20 cellular contexts compared by ENCODE assay signal in genomic region chr15:84659904-84660781, GRCh38. TPM values are rescaled to one million over a fixed set of nuclear protein-coding genes. Genes with fewer than 3 reads are reported as not detected.
DNase-seq lines count a peak whose midpoint lies in the region; ATAC-seq and TF ChIP-seq lines count a peak whose summit lies in the region.
"Had no signal": no experiment of that assay in that cellular context is flagged by ENCODE, and none has a peak within 500 bp of the region (broad histone marks: within the 10 kb centered on the region; RNA-seq: fewer than 3 reads in every experiment).

No MANE protein-coding gene starts in this region.

- peak overlapping the region; percentile 8 for H3K27ac Mint-ChIP-seq in activated naive CD8-positive, alpha-beta T cell
- H3K27ac Mint-ChIP-seq in activated naive CD8-positive, alpha-beta T cell treated with anti-CD3 and anti-CD28 coated beads for 36 hours: no peak overlapping the region
- H3K27ac Mint-ChIP-seq in chondrocyte (ENCODE audit: unreplicated experiment): peak overlapping the region; percentile 5
- no peak overlapping the region for H3K27ac Mint-ChIP-seq in stimulated activated memory B cell treated with anti-CD40 and anti-IgM and Interleukin-4, amounts not matched to agents 10 μg/mL and 1 μg/mL and 100 μg/mL, for 72 hours

- no peak overlapping the region for H3K4me3 ChIP-seq in MM.1S (ENCODE audit: low read length)
- H3K4me3 ChIP-seq in trophoblast cell (ENCODE audit: low read depth, low read length): no peak overlapping the region
- H3K4me3 ChIP-seq: gastroesophageal sphincter, GM12878, vagina had no signal

- no peaks in the 10 kb centered on the region for H3K9me2 ChIP-seq in MM.1S (replicated peaks; ENCODE audit: insufficient read depth, low read length)

- no peak for DNase-seq in activated naive CD8-positive, alpha-beta T cell treated with anti-CD3 and anti-CD28 coated beads for 36 hours
- DNase-seq in MM.1S (peak; percentile 73), chondrocyte (ENCODE audit: low spot score) (no peak), DMS53 (lab: John Stamatoyannopoulos, UW) (no peak), trophoblast cell (no peak)
- DNase-seq: activated CD4-positive, alpha-beta T cell treated with anti-CD3 and anti-CD28 coated beads for 4 hours; activated CD8-positive, alpha-beta memory T cell treated with anti-CD3 and anti-CD28 coated beads, Interleukin-2, amount 50 U/mL, for 48 hours; Calu3; dermis blood vessel endothelial cell; GDM1; left ventricle myocardium superior; NCI-H2171; stimulated activated CD4-positive, alpha-beta T cell treated with anti-CD3 and anti-CD28 coated beads, Interleukin-2, amount 100 ng/mL, for 24 hours had no signal

- H3K4ac ChIP-seq in trophoblast cell (ENCODE audit: low read depth, low read length): no peak overlapping the region

- H2AFZ ChIP-seq in MM.1S (ENCODE audit: low read length) (no peak overlapping the region), trophoblast cell (ENCODE audit: insufficient read depth, low read length, poor library complexity) (no peak overlapping the region)
- H2AFZ ChIP-seq: parathyroid adenoma had no signal

- no peaks in the 10 kb centered on the region for H3K36me3 Mint-ChIP-seq in activated naive CD8-positive, alpha-beta T cell
- H3K36me3 Mint-ChIP-seq in activated naive CD8-positive, alpha-beta T cell treated with anti-CD3 and anti-CD28 coated beads for 36 hours: no peaks in the 10 kb centered on the region
- peaks cover 5% of the 10 kb centered on the region for H3K36me3 Mint-ChIP-seq in chondrocyte (ENCODE audit: low read depth)
- H3K36me3 Mint-ChIP-seq in stimulated activated memory B cell treated with anti-CD40 and anti-IgM and Interleukin-4, amounts not matched to agents 10 μg/mL and 1 μg/mL and 100 μg/mL, for 72 hours: peaks cover 20% of the 10 kb centered on the region

- no peak overlapping the region for H2BK12ac ChIP-seq in trophoblast cell (ENCODE audit: low read length)

- no peak overlapping the region for H3K23ac ChIP-seq in trophoblast cell (ENCODE audit: low read length)

- H4K91ac ChIP-seq in trophoblast cell (ENCODE audit: low read depth, low read length): no peak overlapping the region

- H3K9ac ChIP-seq in MM.1S (ENCODE audit: low read length) (peak overlapping the region; percentile 17), trophoblast cell (ENCODE audit: low read length) (no peak overlapping the region)
- H3K9ac ChIP-seq: parathyroid adenoma had no signal

- H3K36me3 ChIP-seq in MM.1S (replicated peaks; ENCODE audit: insufficient read depth, low read length) (no peaks in the 10 kb centered on the region), trophoblast cell (ENCODE audit: control insufficient read depth in 1 of 2, insufficient read depth in 2 of 2, low read length in 2 of 2) (peaks cover 5% of the 10 kb centered on the region in 2 experiments)
- H3K36me3 ChIP-seq: vagina had no signal

- no peak overlapping the region for H3K14ac ChIP-seq in trophoblast cell (ENCODE audit: low read length)

- no peak overlapping the region for H4K8ac ChIP-seq in trophoblast cell (ENCODE audit: low read depth, low read length)

- H2AK5ac ChIP-seq in trophoblast cell (ENCODE audit: low read length): no peak overlapping the region

- H3K27ac ChIP-seq in MM.1S (ENCODE audit: low read length): peak overlapping the region; percentile 81
- H3K27ac ChIP-seq in trophoblast cell (ENCODE audit: low read depth, low read length): no peak overlapping the region
- H3K27ac ChIP-seq: parathyroid adenoma, vagina had no signal

- peak overlapping the region; percentile 12 for H3K4me3 Mint-ChIP-seq in activated naive CD8-positive, alpha-beta T cell
- H3K4me3 Mint-ChIP-seq in activated naive CD8-positive, alpha-beta T cell treated with anti-CD3 and anti-CD28 coated beads for 36 hours: no peak overlapping the region
- H3K4me3 Mint-ChIP-seq in chondrocyte (ENCODE audit: unreplicated experiment): no peak overlapping the region
- H3K4me3 Mint-ChIP-seq in stimulated activated memory B cell treated with anti-CD40 and anti-IgM and Interleukin-4, amounts not matched to agents 10 μg/mL and 1 μg/mL and 100 μg/mL, for 72 hours: peak overlapping the region; percentile 42

- H3K27me3 ChIP-seq in MM.1S (replicated peaks; ENCODE audit: insufficient read depth, low read length): no peaks in the 10 kb centered on the region
- H3K27me3 ChIP-seq in trophoblast cell (ENCODE audit: insufficient read depth, low read length): no peaks in the 10 kb centered on the region
- H3K27me3 ChIP-seq: gastroesophageal sphincter, vagina had no signal

- peaks cover 17% of the 10 kb centered on the region for H3K4me1 Mint-ChIP-seq in activated naive CD8-positive, alpha-beta T cell (ENCODE audit: low read depth)
- peaks cover 21% of the 10 kb centered on the region for H3K4me1 Mint-ChIP-seq in activated naive CD8-positive, alpha-beta T cell treated with anti-CD3 and anti-CD28 coated beads for 36 hours
- peaks cover 18% of the 10 kb centered on the region for H3K4me1 Mint-ChIP-seq in chondrocyte (ENCODE audit: low read depth)
- peaks cover 36% of the 10 kb centered on the region for H3K4me1 Mint-ChIP-seq in stimulated activated memory B cell treated with anti-CD40 and anti-IgM and Interleukin-4, amounts not matched to agents 10 μg/mL and 1 μg/mL and 100 μg/mL, for 72 hours

- H3K4me1 ChIP-seq in MM.1S (ENCODE audit: low read length) (peaks cover 29% of the 10 kb centered on the region), trophoblast cell (ENCODE audit: control insufficient read depth in 1 of 2, insufficient read depth in 2 of 2, low read length in 2 of 2) (peaks cover 0 to 3% of the 10 kb centered on the region in 2 experiments)
- H3K4me1 ChIP-seq: parathyroid adenoma had no signal

- no peaks in the 10 kb centered on the region for H3K27me3 Mint-ChIP-seq in activated naive CD8-positive, alpha-beta T cell
- no peaks in the 10 kb centered on the region for H3K27me3 Mint-ChIP-seq in activated naive CD8-positive, alpha-beta T cell treated with anti-CD3 and anti-CD28 coated beads for 36 hours
- no peaks in the 10 kb centered on the region for H3K27me3 Mint-ChIP-seq in chondrocyte (ENCODE audit: low read depth)
- H3K27me3 Mint-ChIP-seq in stimulated activated memory B cell treated with anti-CD40 and anti-IgM and Interleukin-4, amounts not matched to agents 10 μg/mL and 1 μg/mL and 100 μg/mL, for 72 hours: no peaks in the 10 kb centered on the region

- H3K9me3 ChIP-seq in MM.1S (replicated peaks; ENCODE audit: insufficient read depth, low read length) (no peaks in the 10 kb centered on the region), trophoblast cell (ENCODE audit: insufficient read depth, low read depth, low read length) (no peaks in the 10 kb centered on the region)
- H3K9me3 ChIP-seq: gastroesophageal sphincter, vagina had no signal

- H2BK5ac ChIP-seq in trophoblast cell (ENCODE audit: low read depth, low read length, poor library complexity): no peak overlapping the region

- peak overlapping the region; percentile 36 for H3K4me2 ChIP-seq in MM.1S (ENCODE audit: low read depth, low read length)
- H3K4me2 ChIP-seq in trophoblast cell (ENCODE audit: low read length): no peak overlapping the region

- H4K20me1 ChIP-seq in MM.1S (ENCODE audit: insufficient read depth, low read length): no peaks in the 10 kb centered on the region

- no peak overlapping the region for H4K12ac ChIP-seq in trophoblast cell (ENCODE audit: low read depth, low read length)

- H3K79me2 ChIP-seq in MM.1S (ENCODE audit: low read length): no peaks in the 10 kb centered on the region
- peaks cover 2% of the 10 kb centered on the region for H3K79me2 ChIP-seq in trophoblast cell (ENCODE audit: control insufficient read depth, insufficient read depth, low read length, poor library complexity)
- H3K79me2 ChIP-seq: parathyroid adenoma had no signal

- WGBS in trophoblast cell (ENCODE audit: extremely low coverage, insufficient coverage, insufficient read length): no CpG with 5 or more reads among the region's 4 CpGs

- TF ChIP-seq CTCF in MM.1S (IDR thresholded peaks at IDR 0.05; ENCODE audit: low read length) (no peak), chondrocyte (IDR thresholded peaks at IDR 0.05) (no peak)

- peaks cover 4% of the 10 kb centered on the region for H3K79me1 ChIP-seq in trophoblast cell (ENCODE audit: low read length)

- no peak overlapping the region for H3K18ac ChIP-seq in trophoblast cell (ENCODE audit: low read length)

- H3F3A ChIP-seq in MM.1S (ENCODE audit: insufficient read depth, low read length): peaks cover 35% of the 10 kb centered on the region

- H2BK120ac ChIP-seq in trophoblast cell (ENCODE audit: insufficient read depth, low read length, poor library complexity): no peak overlapping the region

- H3K9me3 Mint-ChIP-seq in activated naive CD8-positive, alpha-beta T cell (ENCODE audit: low read depth): no peaks in the 10 kb centered on the region
- H3K9me3 Mint-ChIP-seq in activated naive CD8-positive, alpha-beta T cell treated with anti-CD3 and anti-CD28 coated beads for 36 hours: no peaks in the 10 kb centered on the region
- no peaks in the 10 kb centered on the region for H3K9me3 Mint-ChIP-seq in chondrocyte (ENCODE audit: low read depth)
- H3K9me3 Mint-ChIP-seq in stimulated activated memory B cell treated with anti-CD40 and anti-IgM and Interleukin-4, amounts not matched to agents 10 μg/mL and 1 μg/mL and 100 μg/mL, for 72 hours: no peaks in the 10 kb centered on the region

- no peak for ATAC-seq in stimulated activated memory B cell treated with anti-CD40 and anti-IgM and Interleukin-4, amounts not matched to agents 10 μg/mL and 1 μg/mL and 100 μg/mL, for 72 hours
- ATAC-seq in esophagus mucosa: no peak
- ATAC-seq: gastroesophageal sphincter, GM12878, left ventricle myocardium superior had no signal

RNA-seq across cellular contexts. Expression of gene NMB, which starts 2.1 kb away (rescaled TPM):
- 1 to 10 TPM; 2.6 TPM for total RNA-seq in activated naive CD8-positive, alpha-beta T cell treated with anti-CD3 and anti-CD28 coated beads for 36 hours
- 5.7 to 8.5 TPM (median 7.8 TPM) in 3 replicates for total RNA-seq in chondrocyte
- polyA plus RNA-seq in trophoblast cell (2013): 9.5 and 10.1 TPM in 2 replicates
- total RNA-seq in esophagus mucosa: 12.8 TPM

RNA-seq across cellular contexts. Expression of gene WDR73, which starts 6.1 kb away (rescaled TPM):
- total RNA-seq in activated naive CD8-positive, alpha-beta T cell treated with anti-CD3 and anti-CD28 coated beads for 36 hours: 10 to 100 TPM; 22.1 to 26.3 TPM
- total RNA-seq in chondrocyte (13.6 to 21.9 TPM (median 17.0 TPM) in 3 replicates), esophagus mucosa (23.7 TPM)
- polyA plus RNA-seq in trophoblast cell (2013): 12.8 and 12.9 TPM in 2 replicates

RNA-seq across cellular contexts. Expression of gene SEC11A, which starts 55.8 kb away (rescaled TPM):
- total RNA-seq in activated naive CD8-positive, alpha-beta T cell treated with anti-CD3 and anti-CD28 coated beads for 36 hours: 10 to 100 TPM; 89.3 to 93.5 TPM
- total RNA-seq in chondrocyte (175 to 198 TPM (median 195 TPM) in 3 replicates), esophagus mucosa (65.4 TPM)
- polyA plus RNA-seq in trophoblast cell (2013): 316 and 319 TPM in 2 replicates

RNA-seq across cellular contexts. Expression of gene ZSCAN2, which starts 59.3 kb away (rescaled TPM):
- total RNA-seq in activated naive CD8-positive, alpha-beta T cell treated with anti-CD3 and anti-CD28 coated beads for 36 hours: 1 to 10 TPM; 5.9 to 7.6 TPM
- total RNA-seq in chondrocyte (8.8 to 11.9 TPM (median 10.5 TPM) in 3 replicates), esophagus mucosa (0.92 TPM)
- 10.0 and 10.5 TPM in 2 replicates for polyA plus RNA-seq in trophoblast cell (2013)

Comparison
In these comparisons a context has a peak if more than half of its experiments do, and no peak if none do; other contexts are left out.
1. H3K27ac Mint-ChIP-seq: peak in activated naive CD8-positive, alpha-beta T cell (single experiment) and chondrocyte (single experiment); none in activated naive CD8-positive, alpha-beta T cell treated with anti-CD3 and anti-CD28 coated beads for 36 hours (single experiment) and stimulated activated memory B cell treated with anti-CD40 and anti-IgM and Interleukin-4, amounts not matched to agents 10 μg/mL and 1 μg/mL and 100 μg/mL, for 72 hours (single experiment).
2. H3K4me3 Mint-ChIP-seq: peak in activated naive CD8-positive, alpha-beta T cell (single experiment) and stimulated activated memory B cell treated with anti-CD40 and anti-IgM and Interleukin-4, amounts not matched to agents 10 μg/mL and 1 μg/mL and 100 μg/mL, for 72 hours (single experiment); none in activated naive CD8-positive, alpha-beta T cell treated with anti-CD3 and anti-CD28 coated beads for 36 hours (single experiment) and chondrocyte (single experiment).